In genomic region chr20:62786100-62786499, GRCh38 we compare ENCODE assay signal across 29 cellular contexts. TPM values are rescaled to one million over a fixed set of nuclear protein-coding genes. Genes with fewer than 3 reads are reported as not detected.
DNase-seq lines count a peak whose midpoint lies in the region; ATAC-seq, FAIRE-seq and TF ChIP-seq lines count a peak whose summit lies in the region.
"Had no signal": no experiment of that assay in that cellular context is flagged by ENCODE, and none has a peak within 500 bp of the region (broad histone marks: within the 10 kb centered on the region; RNA-seq: fewer than 3 reads in every experiment).

No MANE protein-coding gene starts in this region.

- no peaks in the 10 kb centered on the region for H3K79me2 ChIP-seq in H1 (ENCODE audit: control insufficient read depth in 1 of 2, insufficient read depth in 2 of 2, low read length in 2 of 2)

- peaks cover 3% of the 10 kb centered on the region for H3K9me1 ChIP-seq in IMR-90 (ENCODE audit: insufficient read depth, low read length)

- FAIRE-seq in H1 (lab: Jason Lieb, UNC), result no peak
- FAIRE-seq: bronchial epithelial cell, colon, islet of Langerhans had no signal

- H3K27me3 ChIP-seq in IMR-90 (ENCODE audit: control insufficient read depth, insufficient read depth, low read length), result peaks cover 2% of the 10 kb centered on the region; the same call in 1 of the 2 replicates
- H3K27me3 ChIP-seq in H1 (replicated peaks in 1 of 4; ENCODE audit: control insufficient read depth in 3 of 4, extremely low read depth in 1 of 4, insufficient read depth in 3 of 4, low read length in 3 of 4), result no peaks in the 10 kb centered on the region; a peak in 1 of 7 replicates
- no peaks in the 10 kb centered on the region for H3K27me3 ChIP-seq in breast epithelium
- H3K27me3 ChIP-seq in ovary, result no peaks in the 10 kb centered on the region

- H4K8ac ChIP-seq in IMR-90 (ENCODE audit: low read depth in 2 of 2, low read length in 2 of 2), result no peak overlapping the region
- peak overlapping the region; percentile 58; the same call in 1 of the 2 replicates for H4K8ac ChIP-seq in H1 (ENCODE audit: extremely low read depth, insufficient read depth, low read length)

- no peak overlapping the region for H2BK15ac ChIP-seq in IMR-90 (ENCODE audit: low read depth, low read length)
- no peak overlapping the region for H2BK15ac ChIP-seq in H1 (ENCODE audit: low read length)

- no peak overlapping the region for H3K23ac ChIP-seq in IMR-90 (ENCODE audit: low read depth, low read length)
- no peak overlapping the region for H3K23ac ChIP-seq in H1 (ENCODE audit: insufficient read length)

- CTCF ChIA-PET in IMR-90 (lab: Yijun Ruan, JAX) (no interaction called here), H1 (lab: Charles Lee; ENCODE audit: partially characterized antibody) (interaction anchor here (0.8 to 1.9 kb wide), 8 partner anchors 22 to 240 kb away, joined by 3 to 5 read pairs (median 3); no protein-coding TSS in a partner anchor)

- no peak for ATAC-seq in IMR-90 (ENCODE audit: low read depth)
- ATAC-seq: left ventricle myocardium superior; stimulated activated naive B cell treated with anti-CD40 and anti-IgM and Interleukin-4, amounts not matched to agents 10 μg/mL and 1 μg/mL and 100 μg/mL, for 72 hours had no signal

- H3K9ac ChIP-seq in IMR-90 (ENCODE audit: low read depth, low read length) (no peak overlapping the region), H1 (replicated peaks in 1 of 4; ENCODE audit: extremely low read depth in 1 of 4, low read depth in 3 of 4, low read length in 3 of 4) (no peak overlapping the region)

- intact Hi-C loops in CD14-positive monocyte (cut with micrococcal nuclease) (loop anchor here in 1 of 2 donors (2.0 kb wide), 2 partner anchors 167 to 183 kb away; no protein-coding TSS in a partner anchor), IMR-90 (cut with micrococcal nuclease) (no loop called here), breast epithelium (cut with DNase I; ENCODE audit: low total_unique reads) (loop anchor here (10.0 kb wide), 3 partner anchors 91 to 291 kb away; no protein-coding TSS in a partner anchor), ovary (cut with DNase I) (loop anchor here in 3 of 4 donors (10.0 kb wide), 2 partner anchors 281 to 291 kb away; no protein-coding TSS in a partner anchor)

- BruUV-seq in IMR-90 (replicated peaks; lab: Mats Ljungman, UMichigan), result no TSS peak

- H3K18ac ChIP-seq in IMR-90 (ENCODE audit: low read depth, low read length) (no peak overlapping the region), H1 (ENCODE audit: extremely low read depth, low read length) (no peak overlapping the region)

- H2AFZ ChIP-seq in IMR-90 (replicated peaks; ENCODE audit: low read length, poor library complexity), result no peak overlapping the region
- no peak overlapping the region for H2AFZ ChIP-seq in H1 (ENCODE audit: low read length)
- H2AFZ ChIP-seq: PC-9 had no signal

- H2BK12ac ChIP-seq in H1 (ENCODE audit: low read depth, low read length), result no peak overlapping the region

- H3K27ac Mint-ChIP-seq in CD14-positive monocyte (peak overlapping the region in 4 of 7 donors; percentile 19 to 84 (median 81)), neural crest cell (ENCODE audit: unreplicated experiment) (peak overlapping the region; percentile 54)
- H3K27ac Mint-ChIP-seq: activated CD4-positive, alpha-beta memory T cell treated with anti-CD3 and anti-CD28 coated beads for 36 hours; HFFc6; IgD-negative memory B cell; stimulated activated naive B cell treated with anti-CD40 and anti-IgM and Interleukin-4, amounts not matched to agents 10 μg/mL and 1 μg/mL and 100 μg/mL, for 72 hours had no signal

- H3K14ac ChIP-seq in IMR-90 (replicated peaks; ENCODE audit: low read depth, low read length), result no peak overlapping the region
- no peak overlapping the region for H3K14ac ChIP-seq in H1 (ENCODE audit: insufficient read length)

- H2AK5ac ChIP-seq in IMR-90 (ENCODE audit: low read depth, low read length) (no peak overlapping the region), H1 (ENCODE audit: low read depth, low read length) (no peak overlapping the region)

- no peak for DNase-seq in CD14-positive monocyte (ENCODE audit: low spot score)
- DNase-seq in IMR-90, result no peak
- DNase-seq in H1 (ENCODE audit: low read depth in 1 of 2, low spot score in 2 of 2), result no peak
- no peak for DNase-seq in neural crest cell (ENCODE audit: low read depth, low spot score)
- DNase-seq in stimulated activated naive CD4-positive, alpha-beta T cell treated with Interleukin-2 at 50 U/mL for 16 hours (lab: John Stamatoyannopoulos, UW), result no peak
- DNase-seq in breast epithelium (ENCODE audit: low spot score in 2 of 2), result no peak
- no peak for DNase-seq in hippocampal formation (lab: John Stamatoyannopoulos, UW)
- no peak for DNase-seq in ovary
- DNase-seq: activated CD4-positive, alpha-beta memory T cell treated with anti-CD3 and anti-CD28 coated beads for 36 hours; activated CD4-positive, alpha-beta T cell treated with anti-CD3 and anti-CD28 coated beads for 1 hour; activated naive CD4-positive, alpha-beta T cell treated with Interleukin-2 at 50 U/mL for 16 hours; DMS79; effector CD4-positive, alpha-beta T cell; HFFc6; left ventricle myocardium superior; mesendoderm; MV-4-11; NCI-H146; NCI-H2171 treated with DMSO at 0.1 percent for 48 hours; PC-9; stimulated activated naive B cell treated with anti-CD40 and anti-IgM and Interleukin-4, amounts not matched to agents 10 μg/mL and 1 μg/mL and 100 μg/mL, for 72 hours had no signal

- no peak overlapping the region for H3K4me2 ChIP-seq in IMR-90 (ENCODE audit: low read depth, low read length)
- no peak overlapping the region for H3K4me2 ChIP-seq in H1 (ENCODE audit: insufficient read depth in 1 of 2, low read depth in 2 of 2, low read length in 2 of 2)
- H3K4me2 ChIP-seq: PC-9 had no signal

- H3K9me3 ChIP-seq in IMR-90 (ENCODE audit: control insufficient read depth, insufficient read depth, low read length) (no peaks in the 10 kb centered on the region), H1 (ENCODE audit: insufficient read depth in 2 of 2, low read depth in 1 of 2, low read length in 1 of 2) (no peaks in the 10 kb centered on the region), breast epithelium (no peaks in the 10 kb centered on the region), ovary (no peaks in the 10 kb centered on the region)

- H3K4me3 Mint-ChIP-seq in CD14-positive monocyte, result no peak overlapping the region
- H3K4me3 Mint-ChIP-seq in neural crest cell, result no peak overlapping the region
- H3K4me3 Mint-ChIP-seq: activated CD4-positive, alpha-beta memory T cell treated with anti-CD3 and anti-CD28 coated beads for 36 hours; HFFc6; IgD-negative memory B cell; stimulated activated naive B cell treated with anti-CD40 and anti-IgM and Interleukin-4, amounts not matched to agents 10 μg/mL and 1 μg/mL and 100 μg/mL, for 72 hours had no signal

- dilution Hi-C loops in IMR-90 (cut with HindIII; ENCODE audit: low sequenced_read_pairs, unreplicated experiment), result no loop called here

- no peak for TF ChIP-seq POLR2A in IMR-90 (IDR thresholded peaks at IDR 0.05; ENCODE audit: low read depth, low read length)
- no peak for TF ChIP-seq POLR2A in H1 (IDR thresholded peaks at IDR 0.05; ENCODE audit: control extremely low read depth in 1 of 2, low read depth in 2 of 2, low read length in 2 of 2)
- TF ChIP-seq POLR2A in breast epithelium (IDR thresholded peaks at IDR 0.05), result no peak
- TF ChIP-seq POLR2A in ovary (IDR thresholded peaks at IDR 0.05), result no peak

- no peaks in the 10 kb centered on the region for H3K79me1 ChIP-seq in IMR-90 (ENCODE audit: low read depth in 1 of 2, low read length in 2 of 2)
- H3K79me1 ChIP-seq in H1 (ENCODE audit: low read depth, low read length), result no peaks in the 10 kb centered on the region

- no peak overlapping the region for H3K4me3 ChIP-seq in IMR-90 (ENCODE audit: insufficient read depth, low read depth, low read length)
- no peak overlapping the region for H3K4me3 ChIP-seq in H1 (ENCODE audit: extremely low read depth in 1 of 4, insufficient read depth in 2 of 4, low read depth in 3 of 4, low read length in 4 of 4)
- no peak overlapping the region for H3K4me3 ChIP-seq in breast epithelium
- no peak overlapping the region for H3K4me3 ChIP-seq in ovary
- H3K4me3 ChIP-seq: PC-9, skin epidermis had no signal

- H2AK9ac ChIP-seq in IMR-90 (replicated peaks; ENCODE audit: low read depth, low read length, poor library complexity), result peak overlapping the region; percentile 45

- H3K4ac ChIP-seq in IMR-90 (ENCODE audit: low read depth, low read length) (no peak overlapping the region), H1 (replicated peaks; ENCODE audit: insufficient read length, low read depth, low read length) (no peak overlapping the region)

- no peak overlapping the region for H2BK120ac ChIP-seq in IMR-90 (ENCODE audit: low read depth, low read length)
- H2BK120ac ChIP-seq in H1 (replicated peaks; ENCODE audit: low read depth, low read length), result no peak overlapping the region

- H3K36me3 Mint-ChIP-seq in CD14-positive monocyte, result peaks cover 7 to 20% of the 10 kb centered on the region in 2 donors
- no peaks in the 10 kb centered on the region for H3K36me3 Mint-ChIP-seq in neural crest cell (ENCODE audit: low read depth)
- H3K36me3 Mint-ChIP-seq: activated CD4-positive, alpha-beta memory T cell treated with anti-CD3 and anti-CD28 coated beads for 36 hours; IgD-negative memory B cell; stimulated activated naive B cell treated with anti-CD40 and anti-IgM and Interleukin-4, amounts not matched to agents 10 μg/mL and 1 μg/mL and 100 μg/mL, for 72 hours had no signal

- H3K56ac ChIP-seq in IMR-90 (ENCODE audit: extremely low read depth, insufficient read depth, low read length), result no peak overlapping the region
- no peak overlapping the region for H3K56ac ChIP-seq in H1 (replicated peaks; ENCODE audit: insufficient read length, low read depth, low read length)

- H3K27ac ChIP-seq in IMR-90 (ENCODE audit: insufficient read depth, low read length) (no peak overlapping the region), H1 (ENCODE audit: low read depth, low read length) (no peak overlapping the region), breast epithelium (no peak overlapping the region), ovary (no peak overlapping the region)
- H3K27ac ChIP-seq: C4-2B, epithelial cell of prostate, PC-9, skin epidermis had no signal

- 63% methylated on average over 12 of the region's 13 CpGs; no CpG with 5 or more reads in 1 of the 2 experiments for WGBS in IMR-90 (ENCODE audit: extremely low coverage in 2 of 2, insufficient read length in 1 of 2), 2 experiments
- WGBS in H1 (ENCODE audit: extremely low coverage in 1 of 2, insufficient coverage in 1 of 2, insufficient read length in 1 of 2, insufficient replicate concordance in 2 of 2, low coverage in 1 of 2, low lambda C conversion rate in 2 of 2, missing lambda C conversion rate in 1 of 2), 2 experiments, result 81% methylated on average over 13 of the region's 13 CpGs; no CpG with 5 or more reads in 1 of the 2 experiments
- WGBS in ovary, 3 donors, result 75 to 78% (median 78%) methylated on average over 13 of the region's 13 CpGs

- H2BK20ac ChIP-seq in IMR-90 (ENCODE audit: low read depth, low read length) (no peak overlapping the region), H1 (ENCODE audit: low read length) (no peak overlapping the region)

- H4K91ac ChIP-seq in IMR-90 (ENCODE audit: insufficient read depth, low read depth, low read length), result no peak overlapping the region
- H4K91ac ChIP-seq in H1 (replicated peaks; ENCODE audit: insufficient read length, low read length), result no peak overlapping the region

- in situ Hi-C loops in IMR-90 (cut with MboI; ENCODE audit: low sequenced_read_pairs), result no loop called here

- H3K9me3 Mint-ChIP-seq in CD14-positive monocyte (peaks cover 12 to 16% (median 15%) of the 10 kb centered on the region in 7 donors), neural crest cell (no peaks in the 10 kb centered on the region)
- H3K9me3 Mint-ChIP-seq: activated CD4-positive, alpha-beta memory T cell treated with anti-CD3 and anti-CD28 coated beads for 36 hours; HFFc6; IgD-negative memory B cell had no signal

- POLR2A ChIA-PET in IMR-90 (lab: Charles Lee; ENCODE audit: unreplicated experiment), result no interaction called here
- POLR2A ChIA-PET in H1 (lab: Charles Lee; ENCODE audit: partially characterized antibody), result no interaction called here

- H3K4me1 ChIP-seq in IMR-90 (ENCODE audit: control insufficient read depth, insufficient read depth, low read length), result no peaks in the 10 kb centered on the region
- peaks cover 0 to 2% (median under 1%) of the 10 kb centered on the region in 4 experiments; a peak in 3 of 7 replicates for H3K4me1 ChIP-seq in H1 (replicated peaks in 1 of 4; ENCODE audit: control insufficient read depth in 3 of 4, insufficient read depth in 4 of 4, low read length in 3 of 4)
- no peaks in the 10 kb centered on the region for H3K4me1 ChIP-seq in breast epithelium
- no peaks in the 10 kb centered on the region for H3K4me1 ChIP-seq in ovary (ENCODE audit: insufficient read depth)

- H2BK5ac ChIP-seq in IMR-90 (ENCODE audit: low read depth, low read length, poor library complexity, severe bottlenecking), result no peak overlapping the region
- H2BK5ac ChIP-seq in H1 (ENCODE audit: low read depth, low read length), result no peak overlapping the region; the same call in 1 of the 2 replicates

- H3K4me1 Mint-ChIP-seq in CD14-positive monocyte, result peaks cover 27% of the 10 kb centered on the region
- H3K4me1 Mint-ChIP-seq in neural crest cell, result peaks cover 19% of the 10 kb centered on the region

- no peak for TF ChIP-seq CTCF in CD14-positive monocyte (IDR thresholded peaks at IDR 0.05)
- no peak for TF ChIP-seq CTCF in IMR-90 (conservative IDR thresholded peaks at IDR 0.05; ENCODE audit: low read depth, low read length)
- TF ChIP-seq CTCF in H1 (IDR thresholded peaks at IDR 0.05; ENCODE audit: control extremely low read depth in 1 of 3, insufficient read depth in 1 of 3, low read depth in 1 of 3, low read length in 3 of 3), result no peak
- no peak for TF ChIP-seq CTCF in neural crest cell (conservative IDR thresholded peaks at IDR 0.05)
- no peak for TF ChIP-seq CTCF in breast epithelium (IDR thresholded peaks at IDR 0.05)
- TF ChIP-seq CTCF in ovary (IDR thresholded peaks at IDR 0.05), result no peak

- no peaks in the 10 kb centered on the region for H4K20me1 ChIP-seq in IMR-90 (ENCODE audit: insufficient read depth, low read length)
- H4K20me1 ChIP-seq in H1 (replicated peaks in 1 of 2; ENCODE audit: control insufficient read depth in 1 of 2, insufficient read depth in 2 of 2, low read length in 2 of 2), result no peaks in the 10 kb centered on the region

- no peaks in the 10 kb centered on the region for H3K36me3 ChIP-seq in IMR-90 (ENCODE audit: control insufficient read depth, insufficient read depth, low read length)
- no peaks in the 10 kb centered on the region for H3K36me3 ChIP-seq in H1 (ENCODE audit: control insufficient read depth in 2 of 4, insufficient read depth in 4 of 4, low read length in 3 of 4)
- H3K36me3 ChIP-seq in breast epithelium, result no peaks in the 10 kb centered on the region
- no peaks in the 10 kb centered on the region for H3K36me3 ChIP-seq in ovary

- H3K27me3 Mint-ChIP-seq in CD14-positive monocyte (ENCODE audit: low read depth in 3 of 3), result peaks cover 1 to 6% (median 4%) of the 10 kb centered on the region in 3 donors
- H3K27me3 Mint-ChIP-seq in neural crest cell (ENCODE audit: low read depth), result no peaks in the 10 kb centered on the region
- H3K27me3 Mint-ChIP-seq: activated CD4-positive, alpha-beta memory T cell treated with anti-CD3 and anti-CD28 coated beads for 36 hours; IgD-negative memory B cell; stimulated activated naive B cell treated with anti-CD40 and anti-IgM and Interleukin-4, amounts not matched to agents 10 μg/mL and 1 μg/mL and 100 μg/mL, for 72 hours had no signal

- H4K5ac ChIP-seq in IMR-90 (ENCODE audit: low read depth, low read length), result no peak overlapping the region
- H4K5ac ChIP-seq in H1 (ENCODE audit: insufficient read length, low read depth, low read length), result no peak overlapping the region

- TF ChIP-seq EP300 in H1 (IDR thresholded peaks at IDR 0.05; ENCODE audit: borderline replicate concordance in 1 of 2, low read depth in 2 of 2, low read length in 2 of 2) (no peak), ovary (IDR thresholded peaks at IDR 0.05) (no peak)

- H3K23me2 ChIP-seq in H1 (ENCODE audit: low read depth, low read length), result no peaks in the 10 kb centered on the region

- TF ChIP-seq RAD21 in IMR-90 (IDR thresholded peaks at IDR 0.05; ENCODE audit: low read length) (no peak), H1 (IDR thresholded peaks at IDR 0.05 in 1 of 2, conservative IDR thresholded peaks at IDR 0.05 in 1 of 2; ENCODE audit: low read depth in 2 of 2, low read length in 2 of 2) (no peak)

RNA-seq across cellular contexts. Expression of gene MRGBP, which starts 10.2 kb away (rescaled TPM):
- polyA plus RNA-seq in CD14-positive monocyte (10 to 100 TPM; 10.2 to 10.5 TPM), IMR-90 (2012; rRNA removed) (15.5 and 17.7 TPM in 2 replicates), H1 (2011; rRNA removed) (15.0 and 16.7 TPM in 2 replicates), ovary (10 to 100 TPM in 1 of 2 donors, 1 to 10 TPM in 1; 6.2 to 11.3 TPM)
- total RNA-seq in IMR-90 (2012; rRNA removed) (18.3 and 21.9 TPM in 2 replicates), neural crest cell (19.4 and 22.2 TPM in 2 replicates), breast epithelium (10 to 100 TPM in 2 of 3 donors, 1 to 10 TPM in 1; 8.5 to 12.9 (median 12.5) TPM), ovary (10 to 100 TPM in 5 of 7 donors, 1 to 10 TPM in 2; 7.9 to 15.2 (median 12.6) TPM)
- 14.9 and 16.0 TPM in 2 replicates for polyA plus RNA-seq in IMR-90 (2012; cell fraction: cytosol; rRNA removed)
- 21.4 and 23.1 TPM in 2 replicates for polyA plus RNA-seq in IMR-90 (2012; cell fraction: nucleus; rRNA removed; ENCODE audit: low replicate concordance)
- total RNA-seq in H1 (2021; fragmentation: NEBNext Ultra II Directional; extraction: Animal tissue kit (Norgen Biotek cat#: 25700)), result 16.8 and 18.7 TPM in 2 replicates
- 16.9 TPM for polyA plus RNA-seq in H1 (2011; cell fraction: cytosol; rRNA removed)
- polyA plus RNA-seq in H1 (2011; cell fraction: nucleus; rRNA removed), result 15.2 TPM
- 12.4 to 15.8 TPM (median 14.1 TPM) in 4 replicates for polyA plus RNA-seq in H1 (2012, experiment 1 of 2)
- 12.8 TPM for polyA plus RNA-seq in H1 (2012, experiment 2 of 2)
- 12.5 TPM for polyA plus RNA-seq in H1 (2013, experiment 1 of 2)
- polyA plus RNA-seq in H1 (2013, experiment 2 of 2), result 13.0 TPM
- 9.2 and 10.4 TPM in 2 replicates for polyA minus RNA-seq in H1 (2011; rRNA and poly(A)+ RNA removed)
- 7.4 TPM for polyA minus RNA-seq in H1 (2011; cell fraction: cytosol; rRNA and poly(A)+ RNA removed)
- polyA minus RNA-seq in H1 (2011; cell fraction: nucleus; rRNA and poly(A)+ RNA removed), result 9.5 TPM

RNA-seq across cellular contexts. Expression of gene OGFR, which starts 18.5 kb away (rescaled TPM):
- polyA plus RNA-seq in CD14-positive monocyte, result 10 to 100 TPM; 47.8 to 79.3 TPM
- 22.4 and 26.9 TPM in 2 replicates for total RNA-seq in IMR-90 (2012; rRNA removed)
- 30.1 and 38.2 TPM in 2 replicates for polyA plus RNA-seq in IMR-90 (2012; rRNA removed)
- 45.5 and 52.1 TPM in 2 replicates for polyA plus RNA-seq in IMR-90 (2012; cell fraction: cytosol; rRNA removed)
- 73.9 and 106 TPM in 2 replicates for polyA plus RNA-seq in IMR-90 (2012; cell fraction: nucleus; rRNA removed; ENCODE audit: low replicate concordance)
- 25.1 and 25.8 TPM in 2 replicates for total RNA-seq in H1 (2021; fragmentation: NEBNext Ultra II Directional; extraction: Animal tissue kit (Norgen Biotek cat#: 25700))
- polyA plus RNA-seq in H1 (2011; rRNA removed), result 13.9 and 26.7 TPM in 2 replicates
- polyA plus RNA-seq in H1 (2011; cell fraction: cytosol; rRNA removed), result 31.1 TPM
- polyA plus RNA-seq in H1 (2011; cell fraction: nucleus; rRNA removed), result 31.9 TPM
- polyA plus RNA-seq in H1 (2012, experiment 1 of 2), result 14.3 to 22.7 TPM (median 20.9 TPM) in 4 replicates
- 14.7 TPM for polyA plus RNA-seq in H1 (2012, experiment 2 of 2)
- polyA plus RNA-seq in H1 (2013, experiment 1 of 2), result 14.1 TPM
- 12.8 TPM for polyA plus RNA-seq in H1 (2013, experiment 2 of 2)
- 9.5 and 11.2 TPM in 2 replicates for polyA minus RNA-seq in H1 (2011; rRNA and poly(A)+ RNA removed)
- polyA minus RNA-seq in H1 (2011; cell fraction: cytosol; rRNA and poly(A)+ RNA removed), result 18.2 TPM
- 11.4 TPM for polyA minus RNA-seq in H1 (2011; cell fraction: nucleus; rRNA and poly(A)+ RNA removed)
- total RNA-seq in neural crest cell, result 36.7 and 38.5 TPM in 2 replicates
- total RNA-seq in breast epithelium, result 10 to 100 TPM; 38.5 to 45.3 (median 44.2) TPM
- total RNA-seq in ovary, result 10 to 100 TPM; 40.3 to 52.9 (median 45.4) TPM
- 10 to 100 TPM; 28.6 to 43.0 TPM for polyA plus RNA-seq in ovary

RNA-seq across cellular contexts. Expression of gene COL9A3, which starts 30.8 kb away (rescaled TPM):
- 1 to 10 TPM; 1.8 to 2.6 TPM for polyA plus RNA-seq in CD14-positive monocyte
- total RNA-seq in IMR-90 (2012; rRNA removed), result 0.28 and 0.36 TPM in 2 replicates
- polyA plus RNA-seq in IMR-90 (2012; rRNA removed), result 1.4 TPM in 2 replicates
- polyA plus RNA-seq in IMR-90 (2012; cell fraction: cytosol; rRNA removed), result 2.3 and 2.9 TPM in 2 replicates
- polyA plus RNA-seq in IMR-90 (2012; cell fraction: nucleus; rRNA removed; ENCODE audit: low replicate concordance), result 11.3 and 14.6 TPM in 2 replicates
- 76.0 and 80.1 TPM in 2 replicates for total RNA-seq in H1 (2021; fragmentation: NEBNext Ultra II Directional; extraction: Animal tissue kit (Norgen Biotek cat#: 25700))
- polyA plus RNA-seq in H1 (2011; rRNA removed), result 21.7 and 39.7 TPM in 2 replicates
- 47.5 TPM for polyA plus RNA-seq in H1 (2011; cell fraction: cytosol; rRNA removed)
- polyA plus RNA-seq in H1 (2011; cell fraction: nucleus; rRNA removed), result 245 TPM
- 54.7 to 62.3 TPM (median 59.2 TPM) in 4 replicates for polyA plus RNA-seq in H1 (2012, experiment 1 of 2)
- polyA plus RNA-seq in H1 (2012, experiment 2 of 2), result 36.6 TPM
- polyA plus RNA-seq in H1 (2013, experiment 1 of 2), result 97.2 TPM
- polyA plus RNA-seq in H1 (2013, experiment 2 of 2), result 86.2 TPM
- 3.3 and 4.8 TPM in 2 replicates for polyA minus RNA-seq in H1 (2011; rRNA and poly(A)+ RNA removed)
- 16.0 TPM for polyA minus RNA-seq in H1 (2011; cell fraction: cytosol; rRNA and poly(A)+ RNA removed)
- polyA minus RNA-seq in H1 (2011; cell fraction: nucleus; rRNA and poly(A)+ RNA removed), result 24.0 TPM
- total RNA-seq in neural crest cell, result 3.8 and 4.6 TPM in 2 replicates
- 10 to 100 TPM in 1 of 3 donors, 1 to 10 TPM in 1, under 1 TPM in 1; 0.16 to 10.2 (median 5.0) TPM for total RNA-seq in breast epithelium
- total RNA-seq in ovary, result 1 to 10 TPM in 5 of 7 donors, under 1 TPM in 1, not detected in 1; 0.83 to 2.6 (median 1.6) TPM
- polyA plus RNA-seq in ovary, result 1 to 10 TPM in 1 of 2 donors, under 1 TPM in 1; 0.65 to 3.0 TPM
- total RNA-seq: activated CD4-positive, alpha-beta memory T cell treated with anti-CD3 and anti-CD28 coated beads for 36 hours; bronchial epithelial cell; myocyte had no signal
